ENCODE assay signal across 11 cellular contexts in genomic region chr6:42292002-42292735, GRCh38.
DNase-seq lines count a peak whose midpoint lies in the region; ATAC-seq and TF ChIP-seq lines count a peak whose summit lies in the region.
"Had no signal": no experiment of that assay in that cellular context is flagged by ENCODE, and none has a peak within 500 bp of the region (broad histone marks: within the 10 kb centered on the region; RNA-seq: fewer than 3 reads in every experiment).

No MANE protein-coding gene starts in this region.

- H3K27me3 ChIP-seq in MG63 (no peaks in the 10 kb centered on the region), brain microvascular endothelial cell (replicated peaks) (no peaks in the 10 kb centered on the region), MM.1S (replicated peaks; ENCODE audit: insufficient read depth, low read length) (no peaks in the 10 kb centered on the region)
- H3K27me3 ChIP-seq: SJCRH30 had no signal

- H3K9me3 ChIP-seq in MG63 (no peaks in the 10 kb centered on the region), mesodermal cell (ENCODE audit: control insufficient read depth, low read length) (no peaks in the 10 kb centered on the region), MM.1S (replicated peaks; ENCODE audit: insufficient read depth, low read length) (no peaks in the 10 kb centered on the region)
- H3K9me3 ChIP-seq: SJCRH30 had no signal

- ATAC-seq in GM19324 (IDR thresholded peaks at IDR 0.05; ENCODE audit: low FRiP score, unreplicated experiment) = no peak

- H3K36me3 ChIP-seq in MG63 (no peaks in the 10 kb centered on the region), brain microvascular endothelial cell (replicated peaks) (no peaks in the 10 kb centered on the region), mesodermal cell (ENCODE audit: control insufficient read depth, insufficient read depth, low read length) (no peaks in the 10 kb centered on the region), MM.1S (replicated peaks; ENCODE audit: insufficient read depth, low read length) (no peaks in the 10 kb centered on the region)
- H3K36me3 ChIP-seq: SJCRH30 had no signal

- H3K27ac ChIP-seq in brain microvascular endothelial cell = peak overlapping the region; percentile 76
- H3K27ac ChIP-seq in mesodermal cell (ENCODE audit: low read depth, low read length, severe bottlenecking) = peak overlapping the region; percentile 67
- H3K27ac ChIP-seq in MM.1S (ENCODE audit: low read length) = no peak overlapping the region
- H3K27ac ChIP-seq: parathyroid adenoma, SJCRH30 had no signal

- 88 to 93% methylated on average over 5 of the region's 9 CpGs for WGBS in mesodermal cell (ENCODE audit: insufficient coverage in 2 of 2), 2 experiments

- H3K9me2 ChIP-seq in MM.1S (replicated peaks; ENCODE audit: insufficient read depth, low read length) = no peaks in the 10 kb centered on the region

- no peaks in the 10 kb centered on the region for H3K79me2 ChIP-seq in MM.1S (ENCODE audit: low read length)

- H3F3A ChIP-seq in MM.1S (ENCODE audit: insufficient read depth, low read length) = no peaks in the 10 kb centered on the region

- H3K4me3 ChIP-seq in MG63 (no peak overlapping the region), brain microvascular endothelial cell (ENCODE audit: low read depth, low read length) (no peak overlapping the region), mesodermal cell (ENCODE audit: extremely low read depth, insufficient read depth, low read length, poor library complexity, severe bottlenecking) (no peak overlapping the region), MM.1S (ENCODE audit: low read length) (no peak overlapping the region)
- H3K4me3 ChIP-seq: SJCRH30 had no signal

- H2AFZ ChIP-seq in MM.1S (ENCODE audit: low read length) = no peak overlapping the region
- H2AFZ ChIP-seq: parathyroid adenoma had no signal

- peak; percentile 65 for DNase-seq in EH (ENCODE audit: low read depth)
- DNase-seq in MG63 = peak; percentile 48
- peak; percentile 85 for DNase-seq in brain microvascular endothelial cell
- no peak for DNase-seq in T-helper 9 cell
- DNase-seq in GM13977 (ENCODE audit: low spot score) = no peak
- no peak for DNase-seq in MM.1S
- DNase-seq: activated naive CD8-positive, alpha-beta T cell treated with anti-CD3 and anti-CD28 coated beads, Interleukin-2, amount 10 ng/mL, durations not matched to agents 7 days and 5 days; SJCRH30 had no signal

- in situ Hi-C loops in brain microvascular endothelial cell (cut with HindIII; ENCODE audit: low pct_ligation_motif_present, low sequenced_read_pairs) (no loop called here), GM13977 (cut with MboI; ENCODE audit: low pct_unique_long_range_greater_than_20kb, low sequenced_read_pairs, unreplicated experiment) (no loop called here)

- no peak overlapping the region for H3K4me2 ChIP-seq in MM.1S (ENCODE audit: low read depth, low read length)

- no peaks in the 10 kb centered on the region for H4K20me1 ChIP-seq in MM.1S (ENCODE audit: insufficient read depth, low read length)

- H3K9ac ChIP-seq in MM.1S (ENCODE audit: low read length) = no peak overlapping the region
- H3K9ac ChIP-seq: parathyroid adenoma had no signal

- TF ChIP-seq CTCF in brain microvascular endothelial cell (IDR thresholded peaks at IDR 0.05; ENCODE audit: low read depth, low read length, missing control alignments) (no peak), GM13977 (IDR thresholded peaks at IDR 0.05; ENCODE audit: extremely low read depth, insufficient read depth, missing control alignments) (no peak), MM.1S (IDR thresholded peaks at IDR 0.05; ENCODE audit: low read length) (no peak)

- H3K4me1 ChIP-seq in mesodermal cell (ENCODE audit: control insufficient read depth, insufficient read depth, low read length, poor library complexity, severe bottlenecking) (peaks cover 30% of the 10 kb centered on the region), MM.1S (ENCODE audit: low read length) (no peaks in the 10 kb centered on the region)
- H3K4me1 ChIP-seq: parathyroid adenoma, SJCRH30 had no signal

Comparison
In these comparisons a context has a peak if more than half of its experiments do, and no peak if none do; other contexts are left out.
1. DNase-seq: peak in EH (single experiment), MG63 (single experiment) and brain microvascular endothelial cell (single experiment); none in T-helper 9 cell (single experiment), GM13977 (single experiment) and MM.1S (single experiment).